23 cellular contexts compared by ENCODE assay signal in the genomic region with DNA sequence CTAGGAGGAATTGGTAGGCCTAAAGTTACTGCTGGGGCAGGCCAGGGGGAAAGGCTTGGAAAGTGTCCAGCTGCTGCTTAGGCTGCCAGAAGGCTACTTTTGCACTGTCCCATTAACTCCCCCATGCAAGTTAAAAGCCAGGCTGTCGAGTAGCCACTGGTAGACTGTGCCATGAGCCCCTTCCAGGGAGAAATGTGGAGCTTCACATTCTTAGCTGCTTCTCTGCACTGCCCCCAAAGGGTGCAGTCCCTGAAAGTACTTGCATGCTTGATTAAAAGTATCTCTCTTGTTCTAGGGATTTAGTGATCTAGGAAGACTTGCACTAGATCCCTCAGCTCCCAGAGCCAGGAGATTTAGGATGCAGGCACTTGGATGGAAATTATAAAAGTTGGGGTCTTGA.
"Had no signal": no experiment of that assay in that cellular context is flagged by ENCODE, and none has a peak within 500 bp of the region (broad histone marks: within the 10 kb centered on the region; RNA-seq: fewer than 3 reads in every experiment).

No MANE protein-coding gene starts in this region.

- H3K4me3 Mint-ChIP-seq: effector memory CD8-positive, alpha-beta T cell; naive thymus-derived CD4-positive, alpha-beta T cell; nephron; stimulated activated effector memory CD8-positive, alpha-beta T cell treated with anti-CD3 and anti-CD28 coated beads, Interleukin-12 subunit alpha, Interleukin-12 subunit beta, amount 100 ng/mL, for 72 hours; type B pancreatic cell had no signal

- H3K4me1 Mint-ChIP-seq: nephron had no signal

- ATAC-seq: effector memory CD8-positive, alpha-beta T cell; gastrocnemius medialis; left lung; naive thymus-derived CD4-positive, alpha-beta T cell; stimulated activated effector memory CD8-positive, alpha-beta T cell treated with anti-CD3 and anti-CD28 coated beads, Interleukin-12 subunit alpha, Interleukin-12 subunit beta, amount 100 ng/mL, for 72 hours had no signal

- H3K27ac ChIP-seq: gastrocnemius medialis, left lung, prostate gland, sigmoid colon, stomach, thyroid gland had no signal

- H3K9me3 ChIP-seq: prostate gland, thyroid gland had no signal

- H3K27me3 Mint-ChIP-seq: effector memory CD8-positive, alpha-beta T cell; naive thymus-derived CD4-positive, alpha-beta T cell; type B pancreatic cell had no signal

- H3K36me3 ChIP-seq: prostate gland had no signal

- H3K27me3 ChIP-seq: gastrocnemius medialis, left lung, sigmoid colon, stomach, thyroid gland had no signal

- H3K4me1 ChIP-seq: left lung, prostate gland, sigmoid colon, thyroid gland had no signal

- H3K27ac Mint-ChIP-seq: effector memory CD8-positive, alpha-beta T cell; nephron; type B pancreatic cell had no signal

- H3K4me3 ChIP-seq: gastrocnemius medialis, left lung, prostate gland, sigmoid colon, stomach, thyroid gland had no signal

- DNase-seq: cortex of kidney; effector memory CD8-positive, alpha-beta T cell; foreskin fibroblast; gastrocnemius medialis; head of caudate nucleus; kidney; left lung; mammary epithelial cell; mesendoderm; midbrain; naive thymus-derived CD4-positive, alpha-beta T cell; nucleus accumbens; right cardiac atrium; sigmoid colon; stimulated activated CD4-positive, alpha-beta T cell treated with anti-CD3 and anti-CD28 coated beads, Interleukin-2, amount 100 ng/mL, for 24 hours; stimulated activated CD4-positive, alpha-beta T cell treated with anti-CD3 and anti-CD28 coated beads, Interleukin-4, amount 100 ng/mL, for 24 hours; stimulated activated naive CD4-positive, alpha-beta T cell treated with Interleukin-2 at 50 U/mL for 16 hours; stomach; thyroid gland had no signal
